ENCODE assay signal across 3 cellular contexts in genomic region chr12:107765316-107765715, GRCh38. TPM values are rescaled to one million over a fixed set of nuclear protein-coding genes. Genes with fewer than 3 reads are reported as not detected.
"Had no signal": no experiment of that assay in that cellular context is flagged by ENCODE, and none has a peak within 500 bp of the region (broad histone marks: within the 10 kb centered on the region; RNA-seq: fewer than 3 reads in every experiment).

No MANE protein-coding gene starts in this region.

- H3K4me3 ChIP-seq: GM12878 had no signal

- DNase-seq: GDM1, GF-D8 had no signal

RNA-seq across cellular contexts. Expression of gene ASCL4, which starts 9.2 kb away (rescaled TPM):
- polyA plus RNA-seq: GM12878 had no signal
